13 cellular contexts compared by ENCODE assay signal in genomic region chr1:97904528-97904927, GRCh38. TPM values are rescaled to one million over a fixed set of nuclear protein-coding genes. Genes with fewer than 3 reads are reported as not detected.
DNase-seq lines count a peak whose midpoint lies in the region; ATAC-seq, FAIRE-seq and TF ChIP-seq lines count a peak whose summit lies in the region.
"Had no signal": no experiment of that assay in that cellular context is flagged by ENCODE, and none has a peak within 500 bp of the region (broad histone marks: within the 10 kb centered on the region; RNA-seq: fewer than 3 reads in every experiment).

No MANE protein-coding gene starts in this region.

- no peak overlapping the region for H2BK20ac ChIP-seq in IMR-90 (ENCODE audit: low read depth, low read length)

- CTCF ChIA-PET in IMR-90 (lab: Yijun Ruan, JAX), result interaction anchor here (1.3 kb wide), 1 partner anchor 12 kb away, joined by 3 read pairs; no protein-coding TSS in a partner anchor

- H3K27ac ChIP-seq in IMR-90 (ENCODE audit: insufficient read depth, low read length), result no peak overlapping the region
- H3K27ac ChIP-seq in osteoblast (ENCODE audit: low read depth, low read length), result peak overlapping the region; percentile 74

- no TSS peak for BruUV-seq in IMR-90 (replicated peaks; lab: Mats Ljungman, UMichigan)

- H3K9me3 ChIP-seq in IMR-90 (ENCODE audit: control insufficient read depth, insufficient read depth, low read length) (no peaks in the 10 kb centered on the region), osteoblast (ENCODE audit: low read depth, low read length) (no peaks in the 10 kb centered on the region)

- no peaks in the 10 kb centered on the region; the same call in 1 of the 2 replicates for H3K9me1 ChIP-seq in IMR-90 (ENCODE audit: insufficient read depth, low read length)

- no peak overlapping the region for H2AK5ac ChIP-seq in IMR-90 (ENCODE audit: low read depth, low read length)

- POLR2A ChIA-PET in IMR-90 (lab: Charles Lee; ENCODE audit: unreplicated experiment), result no interaction called here

- H3K9ac ChIP-seq in IMR-90 (ENCODE audit: low read depth, low read length), result no peak overlapping the region

- H2AFZ ChIP-seq in IMR-90 (replicated peaks; ENCODE audit: low read length, poor library complexity) (no peak overlapping the region), osteoblast (ENCODE audit: low read length) (peak overlapping the region; percentile 49)

- no peak for ATAC-seq in IMR-90 (ENCODE audit: low read depth)
- ATAC-seq in GM21515 (IDR thresholded peaks at IDR 0.05; ENCODE audit: unreplicated experiment), result no peak
- ATAC-seq: naive thymus-derived CD8-positive, alpha-beta T cell had no signal

- H3K18ac ChIP-seq in IMR-90 (ENCODE audit: low read depth, low read length), result peak overlapping the region; percentile 53

- peaks cover 2% of the 10 kb centered on the region; the same call in 1 of the 2 replicates for H3K4me1 ChIP-seq in IMR-90 (ENCODE audit: control insufficient read depth, insufficient read depth, low read length)
- peaks cover 59% of the 10 kb centered on the region for H3K4me1 ChIP-seq in osteoblast (ENCODE audit: insufficient read depth, low read length)

- H3K36me3 ChIP-seq in IMR-90 (ENCODE audit: control insufficient read depth, insufficient read depth, low read length) (no peaks in the 10 kb centered on the region), bronchial epithelial cell (ENCODE audit: control insufficient read depth, insufficient read depth, low read length) (no peaks in the 10 kb centered on the region), osteoblast (ENCODE audit: insufficient read depth, low read length) (no peaks in the 10 kb centered on the region)

- H4K91ac ChIP-seq in IMR-90 (ENCODE audit: insufficient read depth, low read depth, low read length), result no peak overlapping the region

- H2BK15ac ChIP-seq in IMR-90 (ENCODE audit: low read depth, low read length), result no peak overlapping the region

- peak overlapping the region; percentile 60 for H2BK5ac ChIP-seq in IMR-90 (ENCODE audit: low read depth, low read length, poor library complexity, severe bottlenecking)

- H3K79me2 ChIP-seq in osteoblast (ENCODE audit: insufficient read depth, low read length), result peaks cover 58% of the 10 kb centered on the region

- TF ChIP-seq POLR2A in IMR-90 (IDR thresholded peaks at IDR 0.05; ENCODE audit: low read depth, low read length), result no peak

- FAIRE-seq in bronchial epithelial cell (lab: Jason Lieb, UNC), result no peak
- FAIRE-seq: G401.6 had no signal

- no peak overlapping the region for H3K56ac ChIP-seq in IMR-90 (ENCODE audit: extremely low read depth, insufficient read depth, low read length)

- no peak overlapping the region for H2AK9ac ChIP-seq in IMR-90 (replicated peaks; ENCODE audit: low read depth, low read length, poor library complexity)

- H3K14ac ChIP-seq in IMR-90 (replicated peaks; ENCODE audit: low read depth, low read length), result no peak overlapping the region

- no peak overlapping the region for H4K5ac ChIP-seq in IMR-90 (ENCODE audit: low read depth, low read length)

- TF ChIP-seq CTCF in IMR-90 (conservative IDR thresholded peaks at IDR 0.05; ENCODE audit: low read depth, low read length) (no peak), bronchial epithelial cell (IDR thresholded peaks at IDR 0.05; ENCODE audit: insufficient read depth, low read length, severe bottlenecking) (no peak), osteoblast (IDR thresholded peaks at IDR 0.05; ENCODE audit: extremely low read depth, low read depth, low read length) (no peak)

- intact Hi-C loops in IMR-90 (cut with micrococcal nuclease), result no loop called here

- in situ Hi-C loops in IMR-90 (cut with MboI; ENCODE audit: low sequenced_read_pairs), result no loop called here

- H4K20me1 ChIP-seq in IMR-90 (ENCODE audit: insufficient read depth, low read length) (no peaks in the 10 kb centered on the region), osteoblast (ENCODE audit: insufficient read depth, low read length) (no peaks in the 10 kb centered on the region)

- H3K27me3 ChIP-seq in IMR-90 (ENCODE audit: control insufficient read depth, insufficient read depth, low read length) (no peaks in the 10 kb centered on the region), bronchial epithelial cell (ENCODE audit: control insufficient read depth, insufficient read depth, low read length) (no peaks in the 10 kb centered on the region), osteoblast (ENCODE audit: insufficient read depth, low read length) (no peaks in the 10 kb centered on the region)

- H2BK120ac ChIP-seq in IMR-90 (ENCODE audit: low read depth, low read length), result no peak overlapping the region; the same call in 1 of the 2 replicates

- H4K8ac ChIP-seq in IMR-90 (ENCODE audit: low read depth in 2 of 2, low read length in 2 of 2), result no peak overlapping the region

- no peak overlapping the region for H3K4me3 ChIP-seq in IMR-90 (ENCODE audit: insufficient read depth, low read depth, low read length)
- H3K4me3 ChIP-seq in bronchial epithelial cell (ENCODE audit: low read depth, low read length), result no peak overlapping the region
- no peak overlapping the region for H3K4me3 ChIP-seq in osteoblast (ENCODE audit: insufficient read depth, low read length)

- H3K4me2 ChIP-seq in IMR-90 (ENCODE audit: low read depth, low read length) (no peak overlapping the region; the same call in 1 of the 2 replicates), osteoblast (ENCODE audit: insufficient read depth, low read length) (peak overlapping the region; percentile 69)

- peaks cover 12 to 23% of the 10 kb centered on the region in 2 experiments for H3K79me1 ChIP-seq in IMR-90 (ENCODE audit: low read depth in 1 of 2, low read length in 2 of 2)

- peak overlapping the region; percentile 4; the same call in 1 of the 2 replicates for H3K4ac ChIP-seq in IMR-90 (ENCODE audit: low read depth, low read length)

- dilution Hi-C loops in IMR-90 (cut with HindIII; ENCODE audit: low sequenced_read_pairs, unreplicated experiment), result no loop called here

- H3K23ac ChIP-seq in IMR-90 (ENCODE audit: low read depth, low read length), result peak overlapping the region; percentile 38; the same call in 1 of the 2 replicates

- peak; percentile 32 for DNase-seq in NOMO-1 treated with DMSO at 0.1 percent for 48 hours (lab: John Stamatoyannopoulos, UW; ENCODE audit: unreplicated experiment)
- no peak for DNase-seq in NOMO-1 treated with dmso at 0.1 percent for 144 hours (lab: John Stamatoyannopoulos, UW; ENCODE audit: unreplicated experiment)
- peak; percentile 54 for DNase-seq in IMR-90
- DNase-seq in bronchial epithelial cell (ENCODE audit: low read depth), result peak; percentile 90
- no peak for DNase-seq in osteoblast (ENCODE audit: insufficient read length, low spot score, missing footprints)
- DNase-seq in DMS79 (lab: John Stamatoyannopoulos, UW), result no peak
- no peak for DNase-seq in HUDEP-2 (lab: John Stamatoyannopoulos, UW; ENCODE audit: unreplicated experiment in 76 of 76)
- DNase-seq: naive thymus-derived CD8-positive, alpha-beta T cell; NCI-H1436 treated with DMSO at 0.1 percent for 48 hours; stimulated activated naive CD4-positive, alpha-beta T cell; T1000 had no signal

- no peak for TF ChIP-seq RAD21 in IMR-90 (IDR thresholded peaks at IDR 0.05; ENCODE audit: low read length)

TF ChIP-seq in IMR-90, 13 proteins besides CTCF, POLR2A, EP300 and RAD21:
- TF ChIP-seq SMC3 (IDR thresholded peaks at IDR 0.05; ENCODE audit: low read depth, low read length) (no peak), CEBPB (IDR thresholded peaks at IDR 0.05; ENCODE audit: low read depth, low read length) (peak; percentile 57; the same call in 1 of the 2 replicates), MAZ (IDR thresholded peaks at IDR 0.05; ENCODE audit: borderline replicate concordance, low read depth, low read length) (no peak), ELK1 (IDR thresholded peaks at IDR 0.05; ENCODE audit: borderline replicate concordance, low read depth, low read length) (no peak)
- TF ChIP-seq, protein P1, sequence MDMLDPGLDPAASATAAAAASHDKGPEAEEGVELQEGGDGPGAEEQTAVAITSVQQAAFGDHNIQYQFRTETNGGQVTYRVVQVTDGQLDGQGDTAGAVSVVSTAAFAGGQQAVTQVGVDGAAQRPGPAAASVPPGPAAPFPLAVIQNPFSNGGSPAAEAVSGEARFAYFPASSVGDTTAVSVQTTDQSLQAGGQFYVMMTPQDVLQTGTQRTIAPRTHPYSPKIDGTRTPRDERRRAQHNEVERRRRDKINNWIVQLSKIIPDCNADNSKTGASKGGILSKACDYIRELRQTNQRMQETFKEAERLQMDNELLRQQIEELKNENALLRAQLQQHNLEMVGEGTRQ (IDR thresholded peaks at IDR 0.05; ENCODE audit: low read depth, low read length), result no peak
TF ChIP-seq in IMR-90: peak in this region for 1.

RNA-seq across cellular contexts. Expression of gene DPYD, which starts 16.3 kb away (rescaled TPM):
- total RNA-seq in IMR-90 (2012; rRNA removed) (47.3 and 58.3 TPM in 2 replicates), bronchial epithelial cell (1.6 and 2.7 TPM in 2 replicates), osteoblast (81.4 and 90.2 TPM in 2 replicates)
- polyA plus RNA-seq in IMR-90 (2012; rRNA removed), result 7.2 and 9.3 TPM in 2 replicates
- polyA plus RNA-seq in IMR-90 (2012; cell fraction: cytosol; rRNA removed), result 2.6 and 4.4 TPM in 2 replicates
- 1.5 and 8.5 TPM in 2 replicates for polyA plus RNA-seq in IMR-90 (2012; cell fraction: nucleus; rRNA removed; ENCODE audit: low replicate concordance)

Comparison
In these comparisons a context has a peak if more than half of its experiments do, and no peak if none do; other contexts are left out.
1. DNase-seq: peak in NOMO-1 treated with DMSO at 0.1 percent for 48 hours (single experiment), IMR-90 (single experiment) and bronchial epithelial cell (single experiment); none in NOMO-1 treated with dmso at 0.1 percent for 144 hours (single experiment), osteoblast (single experiment), DMS79 (single experiment) and HUDEP-2 (0 of 76).
2. RNA of gene DPYD, which starts 16.3 kb away (total RNA-seq): 81.4 to 90.2 TPM in osteoblast and 47.3 to 58.3 TPM in IMR-90; 1.6 to 2.7 TPM in bronchial epithelial cell; every median in the first group is over 10 times any median in the second.